ENCODE assay signal across 32 cellular contexts in the genomic region with DNA sequence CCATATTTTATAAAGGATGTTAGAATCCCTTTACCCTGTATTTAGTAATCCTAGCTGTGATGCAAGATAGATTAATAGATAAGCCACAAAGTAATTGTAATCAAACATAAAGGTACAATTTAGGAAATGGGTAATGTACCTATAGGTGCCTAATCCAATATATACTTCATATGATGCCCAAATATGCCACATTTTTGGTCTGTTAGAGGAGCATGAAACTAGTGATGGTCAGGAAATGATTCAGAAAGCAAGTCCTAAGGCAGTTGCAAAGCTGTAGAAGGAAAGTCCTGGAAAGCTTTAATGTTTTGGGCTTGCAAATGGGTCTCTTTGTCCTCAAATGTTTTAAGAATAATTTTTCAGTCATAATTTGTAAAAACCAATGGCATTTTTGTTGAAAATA.
"Had no signal": no experiment of that assay in that cellular context is flagged by ENCODE, and none has a peak within 500 bp of the region (broad histone marks: within the 10 kb centered on the region; RNA-seq: fewer than 3 reads in every experiment).

No MANE protein-coding gene starts in this region.

- H3K9me3 Mint-ChIP-seq: activated CD4-positive, alpha-beta memory T cell treated with anti-CD3 and anti-CD28 coated beads, Interleukin-2, amount 10 ng/mL, durations not matched to agents 7 days and 5 days; activated naive CD8-positive, alpha-beta T cell treated with anti-CD3 and anti-CD28 coated beads, Interleukin-2, amount 50 U/mL, for 24 hours; activated T-cell treated with anti-CD3 and anti-CD28 coated beads, Interleukin-2, amount 50 U/mL, for 24 hours; central memory CD8-positive, alpha-beta T cell; endodermal cell; T-helper 1 cell treated with Interleukin-12 subunit alpha and Interleukin-12 subunit beta and Interleukin-4 antibody, amounts not matched to agents 30 μg/mL and 1 μg/mL, for 36 hours had no signal

- H3K4me1 Mint-ChIP-seq: central memory CD8-positive, alpha-beta T cell; stimulated activated memory B cell treated with anti-CD40 and anti-IgM and Interleukin-4, amounts not matched to agents 10 μg/mL and 1 μg/mL and 100 μg/mL, for 72 hours had no signal

- H3K4me3 ChIP-seq: gastrocnemius medialis, hepatocyte, psoas muscle, sigmoid colon, smooth muscle cell, tibial nerve had no signal

- H2AFZ ChIP-seq: hepatocyte, parathyroid adenoma had no signal

- ATAC-seq: activated naive CD8-positive, alpha-beta T cell treated with anti-CD3 and anti-CD28 coated beads, Interleukin-2, amount 50 U/mL, for 24 hours; gastrocnemius medialis; left cardiac atrium; naive thymus-derived CD8-positive, alpha-beta T cell; psoas muscle; stimulated activated memory B cell treated with anti-CD40 and anti-IgM and Interleukin-4, amounts not matched to agents 10 μg/mL and 1 μg/mL and 100 μg/mL, for 72 hours had no signal

- H3K36me3 ChIP-seq: gastrocnemius medialis, sigmoid colon, tibial nerve had no signal

- H3K36me3 Mint-ChIP-seq: memory B cell; stimulated activated memory B cell treated with anti-CD40 and anti-IgM and Interleukin-4, amounts not matched to agents 10 μg/mL and 1 μg/mL and 100 μg/mL, for 72 hours had no signal

- H3K27me3 Mint-ChIP-seq: dendritic cell treated with granulocyte-macrophage colony-stimulating factor and Interleukin-4, amounts not matched to agents 40 ng/mL and 50 ng/mL, for 4 days; memory B cell; stimulated activated memory B cell treated with anti-CD40 and anti-IgM and Interleukin-4, amounts not matched to agents 10 μg/mL and 1 μg/mL and 100 μg/mL, for 72 hours had no signal

- DNase-seq: activated CD4-positive, alpha-beta memory T cell treated with anti-CD3 and anti-CD28 coated beads, Interleukin-2, amount 10 ng/mL, durations not matched to agents 7 days and 5 days; activated CD4-positive, alpha-beta T cell treated with anti-CD3 and anti-CD28 coated beads, Interleukin-2, amount 10 ng/mL, durations not matched to agents 7 days and 5 days; activated CD4-positive, CD25-positive, alpha-beta regulatory T cell treated with anti-CD3 and anti-CD28 coated beads, Interleukin-2, amount 50 U/mL, for 72 hours; activated CD8-positive, alpha-beta memory T cell treated with anti-CD3 and anti-CD28 coated beads, Interleukin-2, amount 50 U/mL, for 48 hours; activated gamma-delta T cell treated with Interleukin-2 at 50 U/mL for 16 hours; activated naive CD4-positive, alpha-beta T cell treated with anti-CD3 and anti-CD28 coated beads, Interleukin-2, amount 50 U/mL, for 16 hours; activated naive CD8-positive, alpha-beta T cell treated with anti-CD3 and anti-CD28 coated beads, Interleukin-2, amount 50 U/mL, for 24 hours; activated T-cell treated with anti-CD3 and anti-CD28 coated beads, Interleukin-2, amount 50 U/mL, for 24 hours; amygdala; endodermal cell; gastrocnemius medialis; glutamatergic neuron; islet precursor cell; left cardiac atrium; naive thymus-derived CD8-positive, alpha-beta T cell; nucleus accumbens; psoas muscle; sigmoid colon; stimulated activated CD4-positive, alpha-beta T cell treated with anti-CD3 and anti-CD28 coated beads, Interleukin-1b, Interleukin-23, amount 100 ng/mL, for 48 hours; stimulated activated CD4-positive, alpha-beta T cell treated with anti-CD3 and anti-CD28 coated beads, Interleukin-4, amount 100 ng/mL, for 4 hours; stimulated activated CD8-positive, alpha-beta memory T cell treated with anti-CD3 and anti-CD28 coated beads, Interleukin-4, amount 100 ng/mL, for 48 hours; T-helper 9 cell had no signal

- H3K27me3 ChIP-seq: gastrocnemius medialis, hepatocyte, sigmoid colon, tibial nerve had no signal

- H3K79me2 ChIP-seq: hepatocyte, parathyroid adenoma had no signal

- H3K27ac ChIP-seq: gastrocnemius medialis, hepatocyte, parathyroid adenoma, psoas muscle, sigmoid colon, tibial nerve had no signal

- H3K27ac Mint-ChIP-seq: activated CD4-positive, alpha-beta memory T cell treated with anti-CD3 and anti-CD28 coated beads, Interleukin-2, amount 10 ng/mL, durations not matched to agents 7 days and 5 days; activated CD4-positive, alpha-beta T cell treated with anti-CD3 and anti-CD28 coated beads, Interleukin-2, amount 10 ng/mL, durations not matched to agents 7 days and 5 days; activated naive CD8-positive, alpha-beta T cell treated with anti-CD3 and anti-CD28 coated beads, Interleukin-2, amount 50 U/mL, for 24 hours; dendritic cell treated with granulocyte-macrophage colony-stimulating factor and Interleukin-4, amounts not matched to agents 40 ng/mL and 50 ng/mL, for 4 days; endodermal cell; memory B cell; stimulated activated memory B cell treated with anti-CD40 and anti-IgM and Interleukin-4, amounts not matched to agents 10 μg/mL and 1 μg/mL and 100 μg/mL, for 72 hours; T-helper 1 cell treated with Interleukin-12 subunit alpha and Interleukin-12 subunit beta and Interleukin-4 antibody, amounts not matched to agents 30 μg/mL and 1 μg/mL, for 36 hours had no signal

- H3K9ac ChIP-seq: parathyroid adenoma had no signal

- H3K4me3 Mint-ChIP-seq: activated CD4-positive, alpha-beta memory T cell treated with anti-CD3 and anti-CD28 coated beads, Interleukin-2, amount 10 ng/mL, durations not matched to agents 7 days and 5 days; activated CD4-positive, alpha-beta T cell treated with anti-CD3 and anti-CD28 coated beads, Interleukin-2, amount 10 ng/mL, durations not matched to agents 7 days and 5 days; activated naive CD8-positive, alpha-beta T cell treated with anti-CD3 and anti-CD28 coated beads, Interleukin-2, amount 50 U/mL, for 24 hours; activated T-cell treated with anti-CD3 and anti-CD28 coated beads, Interleukin-2, amount 50 U/mL, for 24 hours; central memory CD8-positive, alpha-beta T cell; dendritic cell treated with granulocyte-macrophage colony-stimulating factor and Interleukin-4, amounts not matched to agents 40 ng/mL and 50 ng/mL, for 4 days; endodermal cell; memory B cell; naive thymus-derived CD8-positive, alpha-beta T cell; neural crest cell; stimulated activated memory B cell treated with anti-CD40 and anti-IgM and Interleukin-4, amounts not matched to agents 10 μg/mL and 1 μg/mL and 100 μg/mL, for 72 hours; T-helper 1 cell treated with Interleukin-12 subunit alpha and Interleukin-12 subunit beta and Interleukin-4 antibody, amounts not matched to agents 30 μg/mL and 1 μg/mL, for 36 hours had no signal

- H3K9me3 ChIP-seq: gastrocnemius medialis had no signal

- H3K4me1 ChIP-seq: gastrocnemius medialis, parathyroid adenoma, psoas muscle, tibial nerve had no signal

- H3K4me2 ChIP-seq: hepatocyte, smooth muscle cell had no signal
